ENCODE assay signal across 11 cellular contexts in genomic region chr12:19833775-19834501, GRCh38.
DNase-seq lines count a peak whose midpoint lies in the region; ATAC-seq and TF ChIP-seq lines count a peak whose summit lies in the region.
"Had no signal": no experiment of that assay in that cellular context is flagged by ENCODE, and none has a peak within 500 bp of the region (broad histone marks: within the 10 kb centered on the region; RNA-seq: fewer than 3 reads in every experiment).

No MANE protein-coding gene starts in this region.

- ATAC-seq in Right ventricle myocardium inferior (peak; percentile 75), T-helper 17 cell (peak; percentile 44), HG03095 (IDR thresholded peaks at IDR 0.05; ENCODE audit: unreplicated experiment) (no peak)

- H3K36me3 ChIP-seq in left ventricle myocardium inferior = no peaks in the 10 kb centered on the region
- H3K36me3 ChIP-seq: neutrophil had no signal

- H3K4me3 ChIP-seq in left ventricle myocardium inferior = no peak overlapping the region

- no peaks in the 10 kb centered on the region for H3K27me3 Mint-ChIP-seq in T-helper 17 cell

- H3K9me3 ChIP-seq in left ventricle myocardium inferior (replicated peaks) (peaks cover 7% of the 10 kb centered on the region), T-helper 17 cell (ENCODE audit: control insufficient read depth, low read length, poor library complexity, severe bottlenecking) (no peaks in the 10 kb centered on the region)
- H3K9me3 ChIP-seq: neutrophil had no signal

- DNase-seq in Right ventricle myocardium inferior (ENCODE audit: missing footprints) (no peak), left ventricle myocardium inferior (no peak), T-helper 17 cell (no peak), fibroblast of gingiva (ENCODE audit: low read depth) (peak; percentile 67), stromal cell of bone marrow (ENCODE audit: low read depth) (peak; percentile 60), NCI-H2171 (lab: John Stamatoyannopoulos, UW) (no peak), posterior vena cava (ENCODE audit: low spot score) (no peak)
- DNase-seq: KBM-7 had no signal

- H3K4me3 Mint-ChIP-seq in T-helper 17 cell = no peak overlapping the region

- peaks cover 2% of the 10 kb centered on the region for H3K4me1 Mint-ChIP-seq in T-helper 17 cell

- H3K36me3 Mint-ChIP-seq in T-helper 17 cell (ENCODE audit: low read depth) = no peaks in the 10 kb centered on the region

- no peak for TF ChIP-seq CTCF in left ventricle myocardium inferior (IDR thresholded peaks at IDR 0.05; ENCODE audit: borderline replicate concordance)

- H3K27me3 ChIP-seq in left ventricle myocardium inferior (ENCODE audit: low read depth) = no peaks in the 10 kb centered on the region
- H3K27me3 ChIP-seq: neutrophil had no signal

- no peak overlapping the region for H3K27ac ChIP-seq in left ventricle myocardium inferior (replicated peaks)
- H3K27ac ChIP-seq: C4-2B, neutrophil had no signal

- H3K27ac Mint-ChIP-seq in T-helper 17 cell = no peak overlapping the region

- no peaks in the 10 kb centered on the region for H3K4me1 ChIP-seq in left ventricle myocardium inferior

- intact Hi-C loops in Right ventricle myocardium inferior (cut with DNase I) = no loop called here
- intact Hi-C loops in left ventricle myocardium inferior (cut with micrococcal nuclease) = no loop called here
- intact Hi-C loops in posterior vena cava (cut with DNase I) = no loop called here

Comparison
In these comparisons a context has a peak if more than half of its experiments do, and no peak if none do; other contexts are left out.
1. DNase-seq: peak in fibroblast of gingiva (single experiment) and stromal cell of bone marrow (single experiment); none in Right ventricle myocardium inferior (single experiment), left ventricle myocardium inferior (single experiment), T-helper 17 cell (0 of 3), NCI-H2171 (single experiment) and posterior vena cava (single experiment).